Comparison of ENCODE assay signal across 28 cellular contexts in genomic region chr2:231487197-231487596, GRCh38. TPM values are rescaled to one million over a fixed set of nuclear protein-coding genes. Genes with fewer than 3 reads are reported as not detected.
"Had no signal": no experiment of that assay in that cellular context is flagged by ENCODE, and none has a peak within 500 bp of the region (broad histone marks: within the 10 kb centered on the region; RNA-seq: fewer than 3 reads in every experiment).

No MANE protein-coding gene starts in this region.

- H3K27ac ChIP-seq: adrenal gland, body of pancreas, esophagus muscularis mucosa, foreskin keratinocyte, gastrocnemius medialis had no signal

- H3K4me1 ChIP-seq: adrenal gland, body of pancreas, foreskin keratinocyte, gastrocnemius medialis had no signal

- H3K36me3 ChIP-seq: adrenal gland, esophagus muscularis mucosa, gastrocnemius medialis had no signal

- DNase-seq: activated CD4-positive, alpha-beta memory T cell treated with anti-CD3 and anti-CD28 coated beads for 36 hours; activated CD4-positive, alpha-beta T cell treated with anti-CD3 and anti-CD28 coated beads for 36 hours; activated CD4-positive, alpha-beta T cell treated with anti-CD3 and anti-CD28 coated beads, Interleukin-2, amount 10 ng/mL, durations not matched to agents 24 days and 14 days; activated CD4-positive, CD25-positive, alpha-beta regulatory T cell; activated CD4-positive, CD25-positive, alpha-beta regulatory T cell treated with anti-CD3 and anti-CD28 coated beads, Interleukin-2, amount 50 U/mL, for 72 hours; activated CD8-positive, alpha-beta T cell treated with anti-CD3 and anti-CD28 coated beads, Interleukin-2, amount 10 ng/mL, durations not matched to agents 7 days and 5 days; activated gamma-delta T cell; activated naive CD4-positive, alpha-beta T cell; activated naive CD4-positive, alpha-beta T cell treated with anti-CD3 and anti-CD28 coated beads, Interleukin-2, amount 10 ng/mL, durations not matched to agents 7 days and 5 days; activated naive CD8-positive, alpha-beta T cell treated with anti-CD3 and anti-CD28 coated beads, Interleukin-2, amount 50 U/mL, for 24 hours; activated T-cell treated with anti-CD3 and anti-CD28 coated beads, Interleukin-2, amount 50 U/mL, for 4 hours; adrenal gland; amygdala; body of pancreas; caudate nucleus; cortex of kidney; dermis blood vessel endothelial cell; effector CD4-positive, alpha-beta T cell; effector memory CD8-positive, alpha-beta T cell; erythroblast; foreskin keratinocyte; gastrocnemius medialis; glutamatergic neuron; T-helper 1 cell; T-helper 17 cell; T1000 had no signal

- H3K9me3 ChIP-seq: adrenal gland, body of pancreas, esophagus muscularis mucosa, gastrocnemius medialis had no signal

- H3K4me3 ChIP-seq: adrenal gland, body of pancreas, esophagus muscularis mucosa, gastrocnemius medialis had no signal

- H3K27me3 ChIP-seq: adrenal gland, body of pancreas, esophagus muscularis mucosa, foreskin keratinocyte, gastrocnemius medialis had no signal

RNA-seq across cellular contexts. Expression of gene NMUR1, which starts 43.0 kb away (rescaled TPM):
- total RNA-seq: activated CD4-positive, alpha-beta T cell treated with anti-CD3 and anti-CD28 coated beads for 36 hours; activated CD4-positive, alpha-beta T cell treated with anti-CD3 and anti-CD28 coated beads, Interleukin-2, amount 10 ng/mL, durations not matched to agents 24 days and 14 days; activated naive CD4-positive, alpha-beta T cell treated with anti-CD3 and anti-CD28 coated beads, Interleukin-2, amount 50 U/mL, for 72 hours; foreskin keratinocyte had no signal
- polyA plus RNA-seq: foreskin keratinocyte had no signal
